ENCODE assay signal across 26 cellular contexts in the genomic region with DNA sequence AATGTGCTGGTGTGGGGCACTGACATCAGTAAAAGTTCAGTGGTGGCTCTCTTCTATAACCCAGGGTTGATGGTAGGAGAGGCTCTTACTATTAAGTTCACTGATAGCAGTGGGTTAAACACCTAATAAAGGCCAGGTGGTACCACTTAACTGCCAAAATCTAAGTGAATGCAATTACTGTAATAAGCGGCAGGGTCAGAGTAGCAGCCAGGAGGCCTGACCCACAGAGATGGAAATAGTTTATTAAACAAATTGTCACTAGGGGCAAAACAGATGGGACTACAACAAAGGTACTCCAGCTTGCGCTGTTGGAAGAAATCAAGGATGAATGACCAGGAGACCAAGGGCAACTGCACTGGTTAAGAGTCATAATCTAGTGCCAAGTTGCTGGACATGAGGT. TPM values are rescaled to one million over a fixed set of nuclear protein-coding genes. Genes with fewer than 3 reads are reported as not detected.
"Had no signal": no experiment of that assay in that cellular context is flagged by ENCODE, and none has a peak within 500 bp of the region (broad histone marks: within the 10 kb centered on the region; RNA-seq: fewer than 3 reads in every experiment).

No MANE protein-coding gene starts in this region.

- H3K36me3 ChIP-seq: cardiac muscle cell had no signal

- H3K4me1 Mint-ChIP-seq: activated CD4-positive, alpha-beta T cell treated with anti-CD3 and anti-CD28 coated beads, Interleukin-2, amount 10 ng/mL, durations not matched to agents 7 days and 5 days; activated T-helper 17 cell treated with anti-CD3 and anti-CD28 coated beads, Interleukin-2, amount 50 U/mL, for 72 hours; brain had no signal

- H3K36me3 Mint-ChIP-seq: activated CD4-positive, alpha-beta memory T cell treated with anti-CD3 and anti-CD28 coated beads for 36 hours; activated naive CD8-positive, alpha-beta T cell; brain had no signal

- H3K4me3 Mint-ChIP-seq: activated CD4-positive, alpha-beta memory T cell treated with anti-CD3 and anti-CD28 coated beads for 36 hours; activated CD4-positive, alpha-beta T cell treated with anti-CD3 and anti-CD28 coated beads, Interleukin-2, amount 10 ng/mL, durations not matched to agents 7 days and 5 days; activated naive CD4-positive, alpha-beta T cell treated with anti-CD3 and anti-CD28 coated beads for 36 hours; activated naive CD8-positive, alpha-beta T cell; activated T-helper 17 cell treated with anti-CD3 and anti-CD28 coated beads, Interleukin-2, amount 50 U/mL, for 72 hours; brain had no signal

- H3K27ac Mint-ChIP-seq: activated CD4-positive, alpha-beta memory T cell treated with anti-CD3 and anti-CD28 coated beads for 36 hours; activated CD4-positive, alpha-beta T cell treated with anti-CD3 and anti-CD28 coated beads, Interleukin-2, amount 10 ng/mL, durations not matched to agents 7 days and 5 days; activated naive CD4-positive, alpha-beta T cell treated with anti-CD3 and anti-CD28 coated beads for 36 hours; activated naive CD8-positive, alpha-beta T cell; activated T-helper 17 cell treated with anti-CD3 and anti-CD28 coated beads, Interleukin-2, amount 50 U/mL, for 72 hours; brain had no signal

- H3K9me3 Mint-ChIP-seq: activated CD4-positive, alpha-beta memory T cell treated with anti-CD3 and anti-CD28 coated beads for 36 hours; activated CD4-positive, alpha-beta T cell treated with anti-CD3 and anti-CD28 coated beads, Interleukin-2, amount 10 ng/mL, durations not matched to agents 7 days and 5 days; activated naive CD4-positive, alpha-beta T cell treated with anti-CD3 and anti-CD28 coated beads for 36 hours; activated T-helper 17 cell treated with anti-CD3 and anti-CD28 coated beads, Interleukin-2, amount 50 U/mL, for 72 hours; brain had no signal

- H3K4me3 ChIP-seq: cardiac muscle cell, PC-9 had no signal

- H3K27me3 ChIP-seq: cardiac muscle cell had no signal

- DNase-seq: activated CD4-positive, alpha-beta memory T cell treated with anti-CD3 and anti-CD28 coated beads for 36 hours; activated CD4-positive, alpha-beta T cell treated with anti-CD3 and anti-CD28 coated beads, Interleukin-2, amount 10 ng/mL, durations not matched to agents 7 days and 5 days; activated CD4-positive, CD25-positive, alpha-beta regulatory T cell; activated CD8-positive, alpha-beta memory T cell treated with anti-CD3 and anti-CD28 coated beads for 24 hours; activated gamma-delta T cell; activated naive CD4-positive, alpha-beta T cell treated with anti-CD3 and anti-CD28 coated beads for 36 hours; activated T-cell treated with anti-CD3 and anti-CD28 coated beads for 4 hours; activated T-cell treated with anti-CD3 and anti-CD28 coated beads, Interleukin-2, amount 50 U/mL, for 48 hours; amygdala; Kasumi-1; KBM-7; NCI-H1436; NCI-H187 treated with DMSO at 0.1 percent for 48 hours; NCI-H2081 treated with DMSO at 0.1 percent for 48 hours; NCI-H226; NCI-H510A; PC-9; SHP77 treated with DMSO at 0.1 percent for 48 hours; T-helper 1 cell had no signal

- H3K27me3 Mint-ChIP-seq: activated CD4-positive, alpha-beta memory T cell treated with anti-CD3 and anti-CD28 coated beads for 36 hours; activated CD4-positive, alpha-beta T cell treated with anti-CD3 and anti-CD28 coated beads, Interleukin-2, amount 10 ng/mL, durations not matched to agents 7 days and 5 days; activated naive CD8-positive, alpha-beta T cell; activated T-helper 17 cell treated with anti-CD3 and anti-CD28 coated beads, Interleukin-2, amount 50 U/mL, for 72 hours; brain had no signal

- H3K27ac ChIP-seq: cardiac muscle cell, PC-9, VCaP had no signal

RNA-seq across cellular contexts. Expression of a gene that starts 26.6 kb away (rescaled TPM):
- total RNA-seq: activated CD4-positive, alpha-beta memory T cell treated with anti-CD3 and anti-CD28 coated beads for 36 hours; activated CD4-positive, alpha-beta T cell treated with anti-CD3 and anti-CD28 coated beads, Interleukin-2, amount 10 ng/mL, durations not matched to agents 7 days and 5 days; activated naive CD4-positive, alpha-beta T cell treated with anti-CD3 and anti-CD28 coated beads for 36 hours; activated T-helper 17 cell treated with anti-CD3 and anti-CD28 coated beads, Interleukin-2, amount 50 U/mL, for 72 hours; astrocyte; cardiac muscle cell; PC-9; T-helper 2 cell treated with Interferon-gamma antibody and Interleukin-4, amounts not matched to agents 100 ng/mL and 5 ng/mL, for 36 hours had no signal
